Comparison of ENCODE assay signal across 9 cellular contexts in genomic region chr21:36322083-36322424, GRCh38. TPM values are rescaled to one million over a fixed set of nuclear protein-coding genes. Genes with fewer than 3 reads are reported as not detected.
DNase-seq lines count a peak whose midpoint lies in the region; ATAC-seq and TF ChIP-seq lines count a peak whose summit lies in the region.
"Had no signal": no experiment of that assay in that cellular context is flagged by ENCODE, and none has a peak within 500 bp of the region (broad histone marks: within the 10 kb centered on the region; RNA-seq: fewer than 3 reads in every experiment).

No MANE protein-coding gene starts in this region.

- no peak for TF ChIP-seq RAD21 in SK-N-SH (IDR thresholded peaks at IDR 0.05; ENCODE audit: low read length)

- CTCF ChIA-PET in SK-N-SH (lab: Yijun Ruan, JAX) = interaction anchor here (0.7 to 2.6 kb wide), 4 partner anchors 9 to 286 kb away, joined by 3 to 14 read pairs (median 6); no protein-coding TSS in a partner anchor

- POLR2A ChIA-PET in SK-N-SH (lab: Yijun Ruan, JAX) = interaction anchor here (0.6 kb wide), 1 partner anchor 16 kb away, joined by 3 read pairs; no protein-coding TSS in a partner anchor

- H3K27ac Mint-ChIP-seq in activated naive CD4-positive, alpha-beta T cell treated with anti-CD3 and anti-CD28 coated beads, Interleukin-2, amount 50 U/mL, for 72 hours = peak overlapping the region; percentile 83 to 93

- peaks cover 0 to 5% of the 10 kb centered on the region in 2 donors for H3K9me3 Mint-ChIP-seq in activated naive CD4-positive, alpha-beta T cell treated with anti-CD3 and anti-CD28 coated beads, Interleukin-2, amount 50 U/mL, for 72 hours

- H3K4me1 ChIP-seq in SK-N-SH (ENCODE audit: control insufficient read depth in 1 of 2, insufficient read depth in 2 of 2, low read depth in 1 of 2, low read length in 1 of 2) = peaks cover 0 to 6% of the 10 kb centered on the region in 2 experiments; a peak in 3 of 4 replicates
- peaks cover 5% of the 10 kb centered on the region; the same call in 1 of the 2 replicates for H3K4me1 ChIP-seq in iPS-20b (ENCODE audit: insufficient read depth, low read length)
- H3K4me1 ChIP-seq in stomach = peaks cover 28 to 54% (median 44%) of the 10 kb centered on the region in 4 donors

- no peak for TF ChIP-seq POLR2A in stomach (IDR thresholded peaks at IDR 0.05)

- H3K9ac ChIP-seq in SK-N-SH (peak overlapping the region; percentile 87; the same call in 1 of the 2 replicates), iPS-20b (ENCODE audit: low read depth, low read length) (peak overlapping the region; percentile 81; the same call in 1 of the 2 replicates)

- peaks cover 2 to 13% of the 10 kb centered on the region in 2 experiments for H3K36me3 ChIP-seq in SK-N-SH (replicated peaks in 1 of 2; ENCODE audit: control insufficient read depth in 1 of 2, insufficient read depth in 2 of 2, low read length in 1 of 2)
- peaks cover 9% of the 10 kb centered on the region; the same call in 1 of the 2 replicates for H3K36me3 ChIP-seq in iPS-20b (ENCODE audit: insufficient read depth, low read depth, low read length)
- H3K36me3 ChIP-seq in stomach = peaks cover 4 to 21% (median 16%) of the 10 kb centered on the region in 4 donors

- H3K27me3 ChIP-seq in SK-N-SH (ENCODE audit: insufficient read depth) (no peaks in the 10 kb centered on the region), iPS-20b (ENCODE audit: insufficient read depth, low read length) (no peaks in the 10 kb centered on the region), stomach (no peaks in the 10 kb centered on the region)

- intact Hi-C loops in stomach (cut with DNase I; ENCODE audit: low total_unique reads) = no loop called here

- H3K27ac ChIP-seq in SK-N-SH (ENCODE audit: low read depth in 2 of 2, low read length in 1 of 2) (peak overlapping the region; percentile 85 to 91; a peak in 3 of 4 replicates), iPS-20b (ENCODE audit: low read length) (peak overlapping the region; percentile 27), stomach (peak overlapping the region; percentile 49 to 98 (median 97))

- DNase-seq in SK-N-SH (no peak), stomach (no peak), NCI-H2107 treated with DMSO at 0.1 percent for 48 hours (lab: John Stamatoyannopoulos, UW; ENCODE audit: unreplicated experiment) (no peak), NCI-H1930 (lab: John Stamatoyannopoulos, UW) (no peak)
- no peak for DNase-seq in activated naive CD4-positive, alpha-beta T cell treated with anti-CD3 and anti-CD28 coated beads, Interleukin-2, amount 50 U/mL, for 72 hours (ENCODE audit: low spot score in 2 of 2)
- DNase-seq: left colon had no signal

- TF ChIP-seq EP300 in SK-N-SH (IDR thresholded peaks at IDR 0.05; ENCODE audit: borderline replicate concordance in 1 of 2, low read depth in 1 of 2, low read length in 1 of 2) (peak in 1 of 2 experiments; percentile 15; a peak in 1 of 4 replicates), stomach (IDR thresholded peaks at IDR 0.05) (no peak)

- peaks cover 64% of the 10 kb centered on the region for H3K79me2 ChIP-seq in SK-N-SH (ENCODE audit: insufficient read depth)

- H3K4me2 ChIP-seq in SK-N-SH = peak overlapping the region; percentile 95

- peaks cover 17 to 49% of the 10 kb centered on the region in 2 donors for H3K36me3 Mint-ChIP-seq in activated naive CD4-positive, alpha-beta T cell treated with anti-CD3 and anti-CD28 coated beads, Interleukin-2, amount 50 U/mL, for 72 hours

- peak overlapping the region; percentile 65 to 80 for H3K4me3 ChIP-seq in SK-N-SH (ENCODE audit: low read depth in 2 of 2, low read length in 1 of 2)
- H3K4me3 ChIP-seq in iPS-20b (ENCODE audit: low read length) = peak overlapping the region; percentile 92
- H3K4me3 ChIP-seq in stomach = peak overlapping the region; percentile 69 to 82 (median 80)

- no peak overlapping the region for H2AFZ ChIP-seq in SK-N-SH (ENCODE audit: low read depth)

- peaks cover 54% of the 10 kb centered on the region for H4K20me1 ChIP-seq in SK-N-SH (ENCODE audit: insufficient read depth)

- no peak for TF ChIP-seq CTCF in SK-N-SH (IDR thresholded peaks at IDR 0.05)
- no peak for TF ChIP-seq CTCF in stomach (IDR thresholded peaks at IDR 0.05)

- no peaks in the 10 kb centered on the region for H3K9me3 ChIP-seq in SK-N-SH
- no peaks in the 10 kb centered on the region for H3K9me3 ChIP-seq in iPS-20b (ENCODE audit: insufficient read depth, low read depth, low read length)
- H3K9me3 ChIP-seq in stomach = no peaks in the 10 kb centered on the region

- ATAC-seq in SK-N-SH treated with all-trans-retinoic acid at 6 μM for 48 hours (no peak), GM18909 (IDR thresholded peaks at IDR 0.05; ENCODE audit: poor library complexity, unreplicated experiment) (no peak)
- ATAC-seq in activated naive CD4-positive, alpha-beta T cell treated with anti-CD3 and anti-CD28 coated beads, Interleukin-2, amount 50 U/mL, for 72 hours = no peak
- ATAC-seq: left colon had no signal

- H3K9me2 ChIP-seq in SK-N-SH = no peaks in the 10 kb centered on the region

- peaks cover 34% of the 10 kb centered on the region for H3F3A ChIP-seq in SK-N-SH (replicated peaks; ENCODE audit: insufficient read depth)

- WGBS in SK-N-SH (ENCODE audit: low lambda C conversion rate) = 46% methylated on average over 2 of the region's 2 CpGs
- 33 to 48% (median 33%) methylated on average over 2 of the region's 2 CpGs for WGBS in stomach, 5 donors

TF ChIP-seq in SK-N-SH, 30 proteins besides CTCF, POLR2A, EP300 and RAD21:
- TF ChIP-seq, protein P1, sequence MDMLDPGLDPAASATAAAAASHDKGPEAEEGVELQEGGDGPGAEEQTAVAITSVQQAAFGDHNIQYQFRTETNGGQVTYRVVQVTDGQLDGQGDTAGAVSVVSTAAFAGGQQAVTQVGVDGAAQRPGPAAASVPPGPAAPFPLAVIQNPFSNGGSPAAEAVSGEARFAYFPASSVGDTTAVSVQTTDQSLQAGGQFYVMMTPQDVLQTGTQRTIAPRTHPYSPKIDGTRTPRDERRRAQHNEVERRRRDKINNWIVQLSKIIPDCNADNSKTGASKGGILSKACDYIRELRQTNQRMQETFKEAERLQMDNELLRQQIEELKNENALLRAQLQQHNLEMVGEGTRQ (IDR thresholded peaks at IDR 0.05; ENCODE audit: borderline replicate concordance, low read depth, low read length) = no peak

TF ChIP-seq in SK-N-SH treated with all-trans-retinoic acid at 6 μM for 48 hours, 23 proteins besides CTCF, POLR2A, EP300 and RAD21:
- TF ChIP-seq ZNF565 (CRISPR knock-in tag; conservative IDR thresholded peaks at IDR 0.05; ENCODE audit: low read depth) = no peak
- TF ChIP-seq RARB (CRISPR knock-in tag; IDR thresholded peaks at IDR 0.05) = no peak
- no peak for TF ChIP-seq PPARA (CRISPR knock-in tag; IDR thresholded peaks at IDR 0.05; ENCODE audit: borderline replicate concordance)
- no peak for TF ChIP-seq OSR1 (CRISPR knock-in tag; IDR thresholded peaks at IDR 0.05)
- TF ChIP-seq, protein P2, sequence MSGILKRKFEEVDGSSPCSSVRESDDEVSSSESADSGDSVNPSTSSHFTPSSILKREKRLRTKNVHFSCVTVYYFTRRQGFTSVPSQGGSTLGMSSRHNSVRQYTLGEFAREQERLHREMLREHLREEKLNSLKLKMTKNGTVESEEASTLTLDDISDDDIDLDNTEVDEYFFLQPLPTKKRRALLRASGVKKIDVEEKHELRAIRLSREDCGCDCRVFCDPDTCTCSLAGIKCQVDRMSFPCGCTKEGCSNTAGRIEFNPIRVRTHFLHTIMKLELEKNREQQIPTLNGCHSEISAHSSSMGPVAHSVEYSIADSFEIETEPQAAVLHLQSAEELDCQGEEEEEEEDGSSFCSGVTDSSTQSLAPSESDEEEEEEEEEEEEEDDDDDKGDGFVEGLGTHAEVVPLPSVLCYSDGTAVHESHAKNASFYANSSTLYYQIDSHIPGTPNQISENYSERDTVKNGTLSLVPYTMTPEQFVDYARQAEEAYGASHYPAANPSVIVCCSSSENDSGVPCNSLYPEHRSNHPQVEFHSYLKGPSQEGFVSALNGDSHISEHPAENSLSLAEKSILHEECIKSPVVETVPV (CRISPR knock-in tag; IDR thresholded peaks at IDR 0.05) = no peak
- TF ChIP-seq SNAI2 (CRISPR knock-in tag; IDR thresholded peaks at IDR 0.05) = no peak
- TF ChIP-seq TCF4 (CRISPR knock-in tag; IDR thresholded peaks at IDR 0.05; ENCODE audit: borderline replicate concordance) = no peak
TF ChIP-seq in SK-N-SH treated with all-trans-retinoic acid at 6 μM for 48 hours: peak in this region for 0.

RNA-seq across cellular contexts. Expression of gene MORC3, which starts 2.1 kb away (rescaled TPM):
- polyA plus RNA-seq in SK-N-SH (2012; rRNA removed) (8.2 and 10.7 TPM in 2 replicates), stomach (10 to 100 TPM in 2 of 3 donors, 1 to 10 TPM in 1; 8.0 to 14.2 (median 11.0) TPM)
- 11.2 and 13.3 TPM in 2 replicates for polyA plus RNA-seq in SK-N-SH (2012; cell fraction: cytosol; rRNA removed)
- 8.4 and 19.6 TPM in 2 replicates for polyA plus RNA-seq in SK-N-SH (2012; cell fraction: nucleus; rRNA removed)
- total RNA-seq in activated naive CD4-positive, alpha-beta T cell treated with anti-CD3 and anti-CD28 coated beads, Interleukin-2, amount 50 U/mL, for 72 hours = 10 to 100 TPM; 32.6 to 41.8 TPM
- total RNA-seq in stomach = 10 to 100 TPM; 11.9 to 95.1 (median 57.8) TPM

Comparison
In these comparisons a context has a peak if more than half of its experiments do, and no peak if none do; other contexts are left out.
1. H3K27ac ChIP-seq: peak in every context shown above with its lines; median percentile 97 in stomach; 88 in SK-N-SH; 27 in iPS-20b.